Comparison of ENCODE assay signal across 10 cellular contexts in genomic region chr17:75086496-75087181, GRCh38. TPM values are rescaled to one million over a fixed set of nuclear protein-coding genes. Genes with fewer than 3 reads are reported as not detected.
DNase-seq lines count a peak whose midpoint lies in the region; ATAC-seq, FAIRE-seq and TF ChIP-seq lines count a peak whose summit lies in the region.
"Had no signal": no experiment of that assay in that cellular context is flagged by ENCODE, and none has a peak within 500 bp of the region (broad histone marks: within the 10 kb centered on the region; RNA-seq: fewer than 3 reads in every experiment).

No MANE protein-coding gene starts in this region.

- H3K27me3 Mint-ChIP-seq in activated naive CD4-positive, alpha-beta T cell treated with anti-CD3 and anti-CD28 coated beads for 36 hours (ENCODE audit: low read depth) = no peaks in the 10 kb centered on the region
- peaks cover 4% of the 10 kb centered on the region for H3K27me3 Mint-ChIP-seq in activated CD8-positive, alpha-beta T cell treated with anti-CD3 and anti-CD28 coated beads, Interleukin-2, amount 10 ng/mL, durations not matched to agents 7 days and 5 days (ENCODE audit: low read depth)

- no peak overlapping the region for H3K27ac Mint-ChIP-seq in activated naive CD4-positive, alpha-beta T cell treated with anti-CD3 and anti-CD28 coated beads for 36 hours
- H3K27ac Mint-ChIP-seq in activated CD8-positive, alpha-beta T cell treated with anti-CD3 and anti-CD28 coated beads, Interleukin-2, amount 10 ng/mL, durations not matched to agents 7 days and 5 days = peak overlapping the region; percentile 41

- TF ChIP-seq EP300 in HepG2 (IDR thresholded peaks at IDR 0.05; ENCODE audit: low read depth in 2 of 2, low read length in 2 of 2) (0 out of 4 replicates have a peak, but pooled peaks of 1 of the 2 experiments have one; percentile 41), HepG2 (CRISPR knock-in tag; IDR thresholded peaks at IDR 0.05; ENCODE audit: borderline replicate concordance) (peak; percentile 62; the same call in 1 of the 2 replicates), stomach (IDR thresholded peaks at IDR 0.05) (no peak)

- WGBS in HepG2 (ENCODE audit: low lambda C conversion rate) = 3% methylated on average over 15 of the region's 15 CpGs
- 41 to 57% (median 56%) methylated on average over 15 of the region's 15 CpGs for WGBS in stomach, 5 donors

- ATAC-seq in activated CD8-positive, alpha-beta T cell treated with anti-CD3 and anti-CD28 coated beads, Interleukin-2, amount 10 ng/mL, durations not matched to agents 7 days and 5 days = no peak
- peak; percentile 20 for ATAC-seq in HepG2
- ATAC-seq in HG03025 (IDR thresholded peaks at IDR 0.05; ENCODE audit: low FRiP score, unreplicated experiment) = no peak
- ATAC-seq in HG02973 (IDR thresholded peaks at IDR 0.05; ENCODE audit: unreplicated experiment) = no peak

- no peaks in the 10 kb centered on the region for H3K79me2 ChIP-seq in HepG2 (ENCODE audit: insufficient read depth, low read length)

- H3K36me3 Mint-ChIP-seq in activated naive CD4-positive, alpha-beta T cell treated with anti-CD3 and anti-CD28 coated beads for 36 hours (ENCODE audit: low read depth) = no peaks in the 10 kb centered on the region
- H3K36me3 Mint-ChIP-seq in activated CD8-positive, alpha-beta T cell treated with anti-CD3 and anti-CD28 coated beads, Interleukin-2, amount 10 ng/mL, durations not matched to agents 7 days and 5 days (ENCODE audit: low read depth) = no peaks in the 10 kb centered on the region

- intact Hi-C loops in activated naive CD4-positive, alpha-beta T cell treated with anti-CD3 and anti-CD28 coated beads for 36 hours (cut with micrococcal nuclease) = loop anchor here (5.0 kb wide), 2 partner anchors 39 to 124 kb away; partner anchors contain the start of genes ATP5PD and KCTD2
- intact Hi-C loops in HepG2 (cut with micrococcal nuclease; ENCODE audit: unreplicated experiment) = loop anchor here (2.0 to 5.0 kb wide), 2 partner anchors 39 to 52 kb away; partner anchors contain the start of genes ATP5PD and KCTD2
- intact Hi-C loops in stomach (cut with DNase I; ENCODE audit: low total_unique reads) = no loop called here

- in situ Hi-C loops in HepG2 (cut with HindIII; ENCODE audit: extremely low pct_ligation_motif_present, low pct_unique_long_range_greater_than_20kb) = no loop called here

- peak overlapping the region; percentile 10 for H3K4me3 Mint-ChIP-seq in activated naive CD4-positive, alpha-beta T cell treated with anti-CD3 and anti-CD28 coated beads for 36 hours
- peak overlapping the region; percentile 17 for H3K4me3 Mint-ChIP-seq in activated CD8-positive, alpha-beta T cell treated with anti-CD3 and anti-CD28 coated beads, Interleukin-2, amount 10 ng/mL, durations not matched to agents 7 days and 5 days

- H3K9ac ChIP-seq in HepG2 (ENCODE audit: insufficient read depth, low read depth, low read length) = peak overlapping the region; percentile 66

- TF ChIP-seq POLR2A in HepG2 (IDR thresholded peaks at IDR 0.05; ENCODE audit: insufficient read depth in 1 of 2, low read depth in 2 of 2, low read length in 2 of 2) (no peak), stomach (IDR thresholded peaks at IDR 0.05) (no peak)

- TF ChIP-seq CTCF in HepG2 (CRISPR knock-in tag; IDR thresholded peaks at IDR 0.05) (peak; percentile 61), stomach (IDR thresholded peaks at IDR 0.05) (no peak)

- TF ChIP-seq RAD21 in HepG2 (CRISPR knock-in tag; IDR thresholded peaks at IDR 0.05) = 0 out of 2 replicates have a peak, but pooled peaks have one; percentile 8

- H3K36me3 ChIP-seq in HepG2 (replicated peaks in 1 of 2; ENCODE audit: control insufficient read depth in 1 of 2, insufficient read depth in 2 of 2, low read length in 2 of 2) (no peaks in the 10 kb centered on the region), stomach (no peaks in the 10 kb centered on the region)
- H3K36me3 ChIP-seq: uterus had no signal

- CTCF ChIA-PET in activated naive CD4-positive, alpha-beta T cell treated with anti-CD3 and anti-CD28 coated beads for 36 hours (lab: Charles Lee) = no interaction called here
- CTCF ChIA-PET in activated CD8-positive, alpha-beta T cell treated with anti-CD3 and anti-CD28 coated beads, Interleukin-2, amount 10 ng/mL, durations not matched to agents 7 days and 5 days (lab: Charles Lee) = interaction anchor here (1.2 to 1.6 kb wide), 3 partner anchors 19 to 125 kb away, joined by 3 to 7 read pairs (median 3); partner anchors contain the start of gene ARMC7
- CTCF ChIA-PET in HepG2 (lab: Yijun Ruan, JAX; ENCODE audit: low intra/inter-chr PET ratio, low total read pairs) = interaction anchor here (2.2 kb wide), 1 partner anchor 20 kb away, joined by 7 read pairs; no protein-coding TSS in a partner anchor

- no TSS peak for BruUV-seq in HepG2 (replicated peaks; lab: Mats Ljungman, UMichigan)

- H3K4me1 ChIP-seq in HepG2 (ENCODE audit: insufficient read depth, low read length) = peaks cover 97% of the 10 kb centered on the region
- H3K4me1 ChIP-seq in stomach = peaks cover 30 to 66% (median 44%) of the 10 kb centered on the region in 4 donors

- H3K27ac ChIP-seq in HepG2 (ENCODE audit: extremely low read length, insufficient read depth, low read length) = peak overlapping the region; percentile 8
- H3K27ac ChIP-seq in stomach = peak overlapping the region; percentile 86 to 95 (median 92)

- peak overlapping the region in 2 of 3 experiments; percentile 68 to 76; a peak in 3 of 6 replicates for H3K4me3 ChIP-seq in HepG2 (replicated peaks in 1 of 3; ENCODE audit: insufficient read depth in 1 of 3, low read depth in 2 of 3, low read length in 3 of 3)
- H3K4me3 ChIP-seq in stomach = peak overlapping the region in 1 of 4 donors; percentile 59

- DNase-seq in activated naive CD4-positive, alpha-beta T cell treated with anti-CD3 and anti-CD28 coated beads for 36 hours = no peak
- no peak for DNase-seq in activated naive CD4-positive, alpha-beta T cell (lab: John Stamatoyannopoulos, UW)
- DNase-seq in activated CD8-positive, alpha-beta T cell treated with anti-CD3 and anti-CD28 coated beads, Interleukin-2, amount 10 ng/mL, durations not matched to agents 7 days and 5 days = no peak
- DNase-seq in HepG2 (ENCODE audit: low spot score) (peak; percentile 87), stomach (peak; percentile 50), T1000 (lab: John Stamatoyannopoulos, UW) (no peak)
- DNase-seq: NCI-H2081 treated with DMSO at 0.1 percent for 48 hours had no signal

- H3K27me3 ChIP-seq in HepG2 (ENCODE audit: control insufficient read depth in 1 of 2, insufficient read depth in 2 of 2, low read length in 2 of 2) = peaks cover 0 to 14% of the 10 kb centered on the region in 2 experiments; a peak in 2 of 5 replicates
- H3K27me3 ChIP-seq in stomach = no peaks in the 10 kb centered on the region
- H3K27me3 ChIP-seq: uterus had no signal

- H3K4me1 Mint-ChIP-seq in activated naive CD4-positive, alpha-beta T cell treated with anti-CD3 and anti-CD28 coated beads for 36 hours (ENCODE audit: low read depth) = peaks cover 42% of the 10 kb centered on the region
- peaks cover 40% of the 10 kb centered on the region for H3K4me1 Mint-ChIP-seq in activated CD8-positive, alpha-beta T cell treated with anti-CD3 and anti-CD28 coated beads, Interleukin-2, amount 10 ng/mL, durations not matched to agents 7 days and 5 days (ENCODE audit: low read depth)

- H3K9me3 ChIP-seq in HepG2 (ENCODE audit: low read length) (no peaks in the 10 kb centered on the region), stomach (no peaks in the 10 kb centered on the region)
- H3K9me3 ChIP-seq: uterus had no signal

- FAIRE-seq in HepG2 (lab: Jason Lieb, UNC) = peak; percentile 91

- no peaks in the 10 kb centered on the region for H3K9me3 Mint-ChIP-seq in activated naive CD4-positive, alpha-beta T cell treated with anti-CD3 and anti-CD28 coated beads for 36 hours
- H3K9me3 Mint-ChIP-seq in activated CD8-positive, alpha-beta T cell treated with anti-CD3 and anti-CD28 coated beads, Interleukin-2, amount 10 ng/mL, durations not matched to agents 7 days and 5 days (ENCODE audit: insufficient read depth) = no peaks in the 10 kb centered on the region

- H3K4me2 ChIP-seq in HepG2 (ENCODE audit: low read depth, low read length) = peak overlapping the region; percentile 90

- no peak overlapping the region for H2AFZ ChIP-seq in HepG2 (ENCODE audit: low read length)

- no peaks in the 10 kb centered on the region; the same call in 1 of the 2 replicates for H4K20me1 ChIP-seq in HepG2 (ENCODE audit: insufficient read depth, low read length)

- POLR2A ChIA-PET in activated CD8-positive, alpha-beta T cell treated with anti-CD3 and anti-CD28 coated beads, Interleukin-2, amount 10 ng/mL, durations not matched to agents 7 days and 5 days (lab: Charles Lee) = interaction anchor here (0.7 kb wide), 2 partner anchors 143 to 326 kb away, joined by 3 to 4 read pairs; no protein-coding TSS in a partner anchor
- POLR2A ChIA-PET in HepG2 (lab: Yijun Ruan, JAX) = interaction anchor here (1.4 to 3.8 kb wide), 8 partner anchors 8 to 51 kb away, joined by 3 to 20 read pairs (median 14); partner anchors contain the start of gene ARMC7

RNA-seq across cellular contexts. Expression of gene SLC16A5, which starts 1.1 kb away (rescaled TPM):
- total RNA-seq in activated naive CD4-positive, alpha-beta T cell treated with anti-CD3 and anti-CD28 coated beads for 36 hours = 1 to 10 TPM; 2.5 to 3.1 TPM
- 1 to 10 TPM; 4.6 to 5.4 TPM for total RNA-seq in activated CD8-positive, alpha-beta T cell treated with anti-CD3 and anti-CD28 coated beads, Interleukin-2, amount 10 ng/mL, durations not matched to agents 7 days and 5 days
- total RNA-seq in HepG2 (2016; rRNA removed; fragmentation: Illumina TruSeq; extraction: Trizol) (0.42 and 0.69 TPM in 2 replicates), stomach (100 to 1,000 TPM in 1 of 5 donors, 10 to 100 TPM in 4; 30.3 to 132 (median 57.1) TPM)
- total RNA-seq in HepG2 (2016; cell fraction: cytosol; rRNA removed; fragmentation: Illumina TruSeq; extraction: Trizol; ENCODE audit: low read depth) = 0.20 TPM in 1 of 2 replicates, not detected in the other
- 0.18 and 0.41 TPM in 2 replicates for total RNA-seq in HepG2 (2016; cell fraction: insoluble cytoplasmic fraction; rRNA removed; fragmentation: Illumina TruSeq; extraction: Trizol)
- 0.41 and 0.56 TPM in 2 replicates for total RNA-seq in HepG2 (2016; cell fraction: membrane; rRNA removed; fragmentation: Illumina TruSeq; extraction: Trizol)
- 0.50 and 0.63 TPM in 2 replicates for total RNA-seq in HepG2 (2016; cell fraction: nucleus; rRNA removed; fragmentation: Illumina TruSeq; extraction: Trizol)
- polyA plus RNA-seq in HepG2 (2011; rRNA removed) (5.6 and 10.9 TPM in 2 replicates), stomach (1 to 10 TPM; 6.8 to 9.0 (median 7.9) TPM)
- polyA plus RNA-seq in HepG2 (2011; cell fraction: cytosol; rRNA removed) = 5.4 and 6.9 TPM in 2 replicates
- 29.9 and 34.7 TPM in 2 replicates for polyA plus RNA-seq in HepG2 (2011; cell fraction: nucleus; rRNA removed)
- 2.2 and 2.9 TPM in 2 replicates for polyA plus RNA-seq in HepG2 (2012)
- 0.05 and 0.19 TPM in 2 replicates for polyA plus RNA-seq in HepG2 (2016; cell fraction: cytosol; fragmentation: Illumina TruSeq; extraction: Trizol; ENCODE audit: low read depth)
- 0.27 and 0.41 TPM in 2 replicates for polyA plus RNA-seq in HepG2 (2016; cell fraction: insoluble cytoplasmic fraction; fragmentation: Illumina TruSeq; extraction: Trizol; ENCODE audit: low read depth)
- 0.14 and 0.18 TPM in 2 replicates for polyA plus RNA-seq in HepG2 (2016; cell fraction: membrane; fragmentation: Illumina TruSeq; extraction: Trizol; ENCODE audit: low read depth)
- polyA plus RNA-seq in HepG2 (2016; cell fraction: nucleus; fragmentation: Illumina TruSeq; extraction: Trizol; ENCODE audit: insufficient read depth, low read depth) = 0.77 and 1.00 TPM in 2 replicates
- polyA minus RNA-seq in HepG2 (2011; rRNA and poly(A)+ RNA removed; ENCODE audit: low replicate concordance) = 20.1 and 31.6 TPM in 2 replicates
- polyA minus RNA-seq in HepG2 (2011; cell fraction: cytosol; rRNA and poly(A)+ RNA removed) = 4.4 and 5.7 TPM in 2 replicates
- polyA minus RNA-seq in HepG2 (2011; cell fraction: nucleus; rRNA and poly(A)+ RNA removed) = 7.1 and 7.5 TPM in 2 replicates

RNA-seq across cellular contexts. Expression of gene ARMC7, which starts 23.1 kb away (rescaled TPM):
- total RNA-seq in activated naive CD4-positive, alpha-beta T cell treated with anti-CD3 and anti-CD28 coated beads for 36 hours = 1 to 10 TPM; 3.8 to 4.9 TPM
- total RNA-seq in activated CD8-positive, alpha-beta T cell treated with anti-CD3 and anti-CD28 coated beads, Interleukin-2, amount 10 ng/mL, durations not matched to agents 7 days and 5 days = 10 to 100 TPM; 16.1 to 17.0 TPM
- 4.2 and 4.4 TPM in 2 replicates for total RNA-seq in HepG2 (2016; rRNA removed; fragmentation: Illumina TruSeq; extraction: Trizol)
- total RNA-seq in HepG2 (2016; cell fraction: cytosol; rRNA removed; fragmentation: Illumina TruSeq; extraction: Trizol; ENCODE audit: low read depth) = 1.8 TPM in 2 replicates
- total RNA-seq in HepG2 (2016; cell fraction: insoluble cytoplasmic fraction; rRNA removed; fragmentation: Illumina TruSeq; extraction: Trizol) = 4.1 and 4.5 TPM in 2 replicates
- total RNA-seq in HepG2 (2016; cell fraction: membrane; rRNA removed; fragmentation: Illumina TruSeq; extraction: Trizol) = 3.8 and 4.0 TPM in 2 replicates
- 3.8 and 3.9 TPM in 2 replicates for total RNA-seq in HepG2 (2016; cell fraction: nucleus; rRNA removed; fragmentation: Illumina TruSeq; extraction: Trizol)
- 3.9 and 5.1 TPM in 2 replicates for polyA plus RNA-seq in HepG2 (2011; rRNA removed)
- polyA plus RNA-seq in HepG2 (2011; cell fraction: cytosol; rRNA removed) = 4.8 TPM in 2 replicates
- 6.2 and 6.9 TPM in 2 replicates for polyA plus RNA-seq in HepG2 (2011; cell fraction: nucleus; rRNA removed)
- 6.6 and 10.2 TPM in 2 replicates for polyA plus RNA-seq in HepG2 (2012)
- 2.1 and 2.2 TPM in 2 replicates for polyA plus RNA-seq in HepG2 (2016; cell fraction: cytosol; fragmentation: Illumina TruSeq; extraction: Trizol; ENCODE audit: low read depth)
- 8.6 and 11.0 TPM in 2 replicates for polyA plus RNA-seq in HepG2 (2016; cell fraction: insoluble cytoplasmic fraction; fragmentation: Illumina TruSeq; extraction: Trizol; ENCODE audit: low read depth)
- polyA plus RNA-seq in HepG2 (2016; cell fraction: membrane; fragmentation: Illumina TruSeq; extraction: Trizol; ENCODE audit: low read depth) = 4.0 and 4.8 TPM in 2 replicates
- 7.7 and 8.7 TPM in 2 replicates for polyA plus RNA-seq in HepG2 (2016; cell fraction: nucleus; fragmentation: Illumina TruSeq; extraction: Trizol; ENCODE audit: insufficient read depth, low read depth)
- polyA minus RNA-seq in HepG2 (2011; rRNA and poly(A)+ RNA removed; ENCODE audit: low replicate concordance) = 9.1 and 17.2 TPM in 2 replicates
- 4.5 and 4.6 TPM in 2 replicates for polyA minus RNA-seq in HepG2 (2011; cell fraction: cytosol; rRNA and poly(A)+ RNA removed)
- 7.9 and 8.1 TPM in 2 replicates for polyA minus RNA-seq in HepG2 (2011; cell fraction: nucleus; rRNA and poly(A)+ RNA removed)
- total RNA-seq in stomach = 10 to 100 TPM in 4 of 5 donors, 1 to 10 TPM in 1; 2.2 to 26.8 (median 13.9) TPM
- polyA plus RNA-seq in stomach = 10 to 100 TPM in 2 of 3 donors, 1 to 10 TPM in 1; 9.6 to 10.8 (median 10.7) TPM

RNA-seq across cellular contexts. Expression of gene KCTD2, which starts 39.6 kb away (rescaled TPM):
- 10 to 100 TPM; 18.7 to 20.8 TPM for total RNA-seq in activated naive CD4-positive, alpha-beta T cell treated with anti-CD3 and anti-CD28 coated beads for 36 hours
- total RNA-seq in activated CD8-positive, alpha-beta T cell treated with anti-CD3 and anti-CD28 coated beads, Interleukin-2, amount 10 ng/mL, durations not matched to agents 7 days and 5 days = 10 to 100 TPM; 15.6 to 19.4 TPM
- 27.5 and 28.3 TPM in 2 replicates for total RNA-seq in HepG2 (2016; rRNA removed; fragmentation: Illumina TruSeq; extraction: Trizol)
- total RNA-seq in HepG2 (2016; cell fraction: cytosol; rRNA removed; fragmentation: Illumina TruSeq; extraction: Trizol; ENCODE audit: low read depth) = 3.8 and 5.6 TPM in 2 replicates
- 24.3 and 26.6 TPM in 2 replicates for total RNA-seq in HepG2 (2016; cell fraction: insoluble cytoplasmic fraction; rRNA removed; fragmentation: Illumina TruSeq; extraction: Trizol)
- total RNA-seq in HepG2 (2016; cell fraction: membrane; rRNA removed; fragmentation: Illumina TruSeq; extraction: Trizol) = 15.3 and 15.8 TPM in 2 replicates
- 16.1 TPM in 2 replicates for total RNA-seq in HepG2 (2016; cell fraction: nucleus; rRNA removed; fragmentation: Illumina TruSeq; extraction: Trizol)
- polyA plus RNA-seq in HepG2 (2011; rRNA removed) = 32.6 and 35.2 TPM in 2 replicates
- polyA plus RNA-seq in HepG2 (2011; cell fraction: cytosol; rRNA removed) = 26.2 and 29.9 TPM in 2 replicates
- polyA plus RNA-seq in HepG2 (2011; cell fraction: nucleus; rRNA removed) = 26.6 and 29.2 TPM in 2 replicates
- 15.9 and 21.3 TPM in 2 replicates for polyA plus RNA-seq in HepG2 (2012)
- 2.8 and 2.9 TPM in 2 replicates for polyA plus RNA-seq in HepG2 (2016; cell fraction: cytosol; fragmentation: Illumina TruSeq; extraction: Trizol; ENCODE audit: low read depth)
- polyA plus RNA-seq in HepG2 (2016; cell fraction: insoluble cytoplasmic fraction; fragmentation: Illumina TruSeq; extraction: Trizol; ENCODE audit: low read depth) = 23.4 and 28.3 TPM in 2 replicates
- 9.8 and 10.2 TPM in 2 replicates for polyA plus RNA-seq in HepG2 (2016; cell fraction: membrane; fragmentation: Illumina TruSeq; extraction: Trizol; ENCODE audit: low read depth)
- polyA plus RNA-seq in HepG2 (2016; cell fraction: nucleus; fragmentation: Illumina TruSeq; extraction: Trizol; ENCODE audit: insufficient read depth, low read depth) = 26.8 and 29.5 TPM in 2 replicates
- polyA minus RNA-seq in HepG2 (2011; rRNA and poly(A)+ RNA removed; ENCODE audit: low replicate concordance) = 25.3 and 27.5 TPM in 2 replicates
- polyA minus RNA-seq in HepG2 (2011; cell fraction: cytosol; rRNA and poly(A)+ RNA removed) = 11.1 and 12.5 TPM in 2 replicates
- polyA minus RNA-seq in HepG2 (2011; cell fraction: nucleus; rRNA and poly(A)+ RNA removed) = 9.7 and 12.8 TPM in 2 replicates
- 10 to 100 TPM in 4 of 5 donors, 1 to 10 TPM in 1; 9.9 to 25.8 (median 12.5) TPM for total RNA-seq in stomach
- 10 to 100 TPM; 10.6 to 13.1 (median 11.2) TPM for polyA plus RNA-seq in stomach

RNA-seq across cellular contexts. Expression of gene ATP5PD, which starts 39.9 kb away (rescaled TPM):
- total RNA-seq in activated naive CD4-positive, alpha-beta T cell treated with anti-CD3 and anti-CD28 coated beads for 36 hours = 100 to 1,000 TPM; 227 to 249 TPM
- 100 to 1,000 TPM; 232 to 238 TPM for total RNA-seq in activated CD8-positive, alpha-beta T cell treated with anti-CD3 and anti-CD28 coated beads, Interleukin-2, amount 10 ng/mL, durations not matched to agents 7 days and 5 days
- total RNA-seq in HepG2 (2016; rRNA removed; fragmentation: Illumina TruSeq; extraction: Trizol) = 428 and 565 TPM in 2 replicates
- 145 and 147 TPM in 2 replicates for total RNA-seq in HepG2 (2016; cell fraction: cytosol; rRNA removed; fragmentation: Illumina TruSeq; extraction: Trizol; ENCODE audit: low read depth)
- 423 and 597 TPM in 2 replicates for total RNA-seq in HepG2 (2016; cell fraction: insoluble cytoplasmic fraction; rRNA removed; fragmentation: Illumina TruSeq; extraction: Trizol)
- total RNA-seq in HepG2 (2016; cell fraction: membrane; rRNA removed; fragmentation: Illumina TruSeq; extraction: Trizol) = 127 and 132 TPM in 2 replicates
- 130 and 138 TPM in 2 replicates for total RNA-seq in HepG2 (2016; cell fraction: nucleus; rRNA removed; fragmentation: Illumina TruSeq; extraction: Trizol)
- 151 and 158 TPM in 2 replicates for polyA plus RNA-seq in HepG2 (2011; rRNA removed)
- 234 and 269 TPM in 2 replicates for polyA plus RNA-seq in HepG2 (2011; cell fraction: cytosol; rRNA removed)
- polyA plus RNA-seq in HepG2 (2011; cell fraction: nucleus; rRNA removed) = 56.2 and 75.0 TPM in 2 replicates
- 326 and 491 TPM in 2 replicates for polyA plus RNA-seq in HepG2 (2012)
- 154 and 165 TPM in 2 replicates for polyA plus RNA-seq in HepG2 (2016; cell fraction: cytosol; fragmentation: Illumina TruSeq; extraction: Trizol; ENCODE audit: low read depth)
- polyA plus RNA-seq in HepG2 (2016; cell fraction: insoluble cytoplasmic fraction; fragmentation: Illumina TruSeq; extraction: Trizol; ENCODE audit: low read depth) = 570 and 628 TPM in 2 replicates
- 119 and 124 TPM in 2 replicates for polyA plus RNA-seq in HepG2 (2016; cell fraction: membrane; fragmentation: Illumina TruSeq; extraction: Trizol; ENCODE audit: low read depth)
- polyA plus RNA-seq in HepG2 (2016; cell fraction: nucleus; fragmentation: Illumina TruSeq; extraction: Trizol; ENCODE audit: insufficient read depth, low read depth) = 239 and 245 TPM in 2 replicates
- polyA minus RNA-seq in HepG2 (2011; rRNA and poly(A)+ RNA removed; ENCODE audit: low replicate concordance) = 144 and 283 TPM in 2 replicates
- polyA minus RNA-seq in HepG2 (2011; cell fraction: cytosol; rRNA and poly(A)+ RNA removed) = 85.5 and 89.1 TPM in 2 replicates
- polyA minus RNA-seq in HepG2 (2011; cell fraction: nucleus; rRNA and poly(A)+ RNA removed) = 33.7 and 56.1 TPM in 2 replicates
- total RNA-seq in stomach = 100 to 1,000 TPM in 4 of 5 donors, 10 to 100 TPM in 1; 77.0 to 307 (median 205) TPM
- 100 to 1,000 TPM; 474 to 681 (median 546) TPM for polyA plus RNA-seq in stomach

RNA-seq across cellular contexts. Expression of gene NT5C, which starts 44.9 kb away (rescaled TPM):
- total RNA-seq in activated naive CD4-positive, alpha-beta T cell treated with anti-CD3 and anti-CD28 coated beads for 36 hours = 10 to 100 TPM; 49.7 to 55.2 TPM
- 10 to 100 TPM; 68.5 to 68.8 TPM for total RNA-seq in activated CD8-positive, alpha-beta T cell treated with anti-CD3 and anti-CD28 coated beads, Interleukin-2, amount 10 ng/mL, durations not matched to agents 7 days and 5 days
- total RNA-seq in HepG2 (2016; rRNA removed; fragmentation: Illumina TruSeq; extraction: Trizol) (31.4 and 48.6 TPM in 2 replicates), stomach (100 to 1,000 TPM in 3 of 5 donors, 10 to 100 TPM in 2; 24.1 to 472 (median 150) TPM)
- 21.9 and 22.5 TPM in 2 replicates for total RNA-seq in HepG2 (2016; cell fraction: cytosol; rRNA removed; fragmentation: Illumina TruSeq; extraction: Trizol; ENCODE audit: low read depth)
- 34.5 and 55.6 TPM in 2 replicates for total RNA-seq in HepG2 (2016; cell fraction: insoluble cytoplasmic fraction; rRNA removed; fragmentation: Illumina TruSeq; extraction: Trizol)
- 26.2 and 30.0 TPM in 2 replicates for total RNA-seq in HepG2 (2016; cell fraction: membrane; rRNA removed; fragmentation: Illumina TruSeq; extraction: Trizol)
- 41.8 and 49.7 TPM in 2 replicates for total RNA-seq in HepG2 (2016; cell fraction: nucleus; rRNA removed; fragmentation: Illumina TruSeq; extraction: Trizol)
- polyA plus RNA-seq in HepG2 (2011; rRNA removed) (42.8 and 42.9 TPM in 2 replicates), stomach (100 to 1,000 TPM in 2 of 3 donors, 10 to 100 TPM in 1; 60.5 to 120 (median 117) TPM)
- polyA plus RNA-seq in HepG2 (2011; cell fraction: cytosol; rRNA removed) = 24.5 and 47.2 TPM in 2 replicates
- 143 and 153 TPM in 2 replicates for polyA plus RNA-seq in HepG2 (2011; cell fraction: nucleus; rRNA removed)
- 22.5 and 24.0 TPM in 2 replicates for polyA plus RNA-seq in HepG2 (2012)
- polyA plus RNA-seq in HepG2 (2016; cell fraction: cytosol; fragmentation: Illumina TruSeq; extraction: Trizol; ENCODE audit: low read depth) = 20.3 and 23.1 TPM in 2 replicates
- 30.7 and 32.5 TPM in 2 replicates for polyA plus RNA-seq in HepG2 (2016; cell fraction: insoluble cytoplasmic fraction; fragmentation: Illumina TruSeq; extraction: Trizol; ENCODE audit: low read depth)
- 20.1 and 23.2 TPM in 2 replicates for polyA plus RNA-seq in HepG2 (2016; cell fraction: membrane; fragmentation: Illumina TruSeq; extraction: Trizol; ENCODE audit: low read depth)
- polyA plus RNA-seq in HepG2 (2016; cell fraction: nucleus; fragmentation: Illumina TruSeq; extraction: Trizol; ENCODE audit: insufficient read depth, low read depth) = 95.9 and 100 TPM in 2 replicates
- polyA minus RNA-seq in HepG2 (2011; rRNA and poly(A)+ RNA removed; ENCODE audit: low replicate concordance) = 14.0 and 27.7 TPM in 2 replicates
- 5.2 and 5.9 TPM in 2 replicates for polyA minus RNA-seq in HepG2 (2011; cell fraction: cytosol; rRNA and poly(A)+ RNA removed)
- 21.5 and 23.6 TPM in 2 replicates for polyA minus RNA-seq in HepG2 (2011; cell fraction: nucleus; rRNA and poly(A)+ RNA removed)

Comparison
In these comparisons a context has a peak if more than half of its experiments do, and no peak if none do; other contexts are left out.
1. DNase-seq: peak in HepG2 (single experiment) and stomach (single experiment); none in activated naive CD4-positive, alpha-beta T cell treated with anti-CD3 and anti-CD28 coated beads for 36 hours (single experiment), activated naive CD4-positive, alpha-beta T cell (0 of 4), activated CD8-positive, alpha-beta T cell treated with anti-CD3 and anti-CD28 coated beads, Interleukin-2, amount 10 ng/mL, durations not matched to agents 7 days and 5 days (single experiment) and T1000 (single experiment).
2. RNA of gene SLC16A5, which starts 1.1 kb away (total RNA-seq): 30.3 to 132 TPM in stomach; 4.6 to 5.4 TPM in activated CD8-positive, alpha-beta T cell treated with anti-CD3 and anti-CD28 coated beads, Interleukin-2, amount 10 ng/mL, durations not matched to agents 7 days and 5 days, 2.5 to 3.1 TPM in activated naive CD4-positive, alpha-beta T cell treated with anti-CD3 and anti-CD28 coated beads for 36 hours and 0.18 to 0.69 TPM in HepG2; every median in the first group is over 4 times any median in the second.